Comparison of ENCODE assay signal across 8 cellular contexts in the genomic region with DNA sequence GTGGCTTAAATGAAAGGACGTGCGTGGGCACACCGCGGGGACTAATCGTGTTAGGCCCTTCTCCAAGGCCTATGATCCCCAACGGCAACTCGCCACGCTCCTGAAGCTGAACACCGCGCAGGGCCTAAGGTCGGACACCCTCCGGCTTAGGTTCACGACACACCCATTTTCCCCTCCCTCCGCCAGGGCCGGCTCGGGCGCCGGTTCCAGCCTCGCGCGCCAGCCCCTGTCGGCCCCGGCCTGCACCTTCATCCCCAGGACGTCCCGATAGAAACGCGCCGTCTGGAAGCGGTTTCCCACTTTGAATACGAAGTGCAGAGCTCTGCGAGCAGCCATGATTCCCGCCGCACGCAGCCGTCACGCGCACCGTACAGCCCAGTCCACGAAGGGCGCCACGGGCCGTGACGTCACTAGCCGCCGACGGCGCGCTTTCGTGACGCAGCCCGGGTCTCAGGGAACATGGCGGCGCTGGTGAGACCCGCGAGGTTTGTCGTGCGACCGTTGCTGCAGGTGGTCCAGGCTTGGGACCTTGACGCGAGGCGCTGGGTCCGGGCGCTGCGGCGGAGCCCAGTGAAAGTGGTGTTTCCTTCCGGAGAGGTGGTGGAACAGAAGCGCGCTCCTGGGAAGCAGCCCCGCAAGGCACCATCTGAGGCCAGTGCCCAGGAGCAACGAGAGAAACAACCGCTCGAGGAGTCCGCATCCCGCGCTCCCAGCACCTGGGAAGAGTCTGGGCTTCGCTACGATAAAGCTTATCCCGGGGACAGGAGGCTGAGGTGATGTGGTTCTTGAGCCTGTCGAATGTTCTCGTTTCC. TPM values are rescaled to one million over a fixed set of nuclear protein-coding genes. Genes with fewer than 3 reads are reported as not detected.
DNase-seq lines count a peak whose midpoint lies in the region; ATAC-seq and TF ChIP-seq lines count a peak whose summit lies in the region.

A gene with protein sequence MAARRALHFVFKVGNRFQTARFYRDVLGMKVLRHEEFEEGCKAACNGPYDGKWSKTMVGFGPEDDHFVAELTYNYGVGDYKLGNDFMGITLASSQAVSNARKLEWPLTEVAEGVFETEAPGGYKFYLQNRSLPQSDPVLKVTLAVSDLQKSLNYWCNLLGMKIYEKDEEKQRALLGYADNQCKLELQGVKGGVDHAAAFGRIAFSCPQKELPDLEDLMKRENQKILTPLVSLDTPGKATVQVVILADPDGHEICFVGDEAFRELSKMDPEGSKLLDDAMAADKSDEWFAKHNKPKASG (minus strand): TSS at position 361 of the 812 bp plus-strand sequence. CDS start 25 bp downstream, at position 336.
A gene with protein sequence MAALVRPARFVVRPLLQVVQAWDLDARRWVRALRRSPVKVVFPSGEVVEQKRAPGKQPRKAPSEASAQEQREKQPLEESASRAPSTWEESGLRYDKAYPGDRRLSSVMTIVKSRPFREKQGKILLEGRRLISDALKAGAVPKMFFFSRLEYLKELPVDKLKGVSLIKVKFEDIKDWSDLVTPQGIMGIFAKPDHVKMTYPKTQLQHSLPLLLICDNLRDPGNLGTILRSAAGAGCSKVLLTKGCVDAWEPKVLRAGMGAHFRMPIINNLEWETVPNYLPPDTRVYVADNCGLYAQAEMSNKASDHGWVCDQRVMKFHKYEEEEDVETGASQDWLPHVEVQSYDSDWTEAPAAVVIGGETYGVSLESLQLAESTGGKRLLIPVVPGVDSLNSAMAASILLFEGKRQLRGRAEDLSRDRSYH (plus strand): TSS at position 434 of the 812 bp plus-strand sequence. CDS start 26 bp downstream, at position 460.

- intact Hi-C loops in Right ventricle myocardium superior (cut with DNase I) (no loop called here), tibial artery (cut with DNase I; ENCODE audit: low total_unique reads) (no loop called here)

- no peaks in the 10 kb centered on the region for H3K27me3 ChIP-seq in SU-DHL-6 (ENCODE audit: low read length)
- H3K27me3 ChIP-seq in parathyroid adenoma (ENCODE audit: control insufficient read depth, insufficient read depth, low read length), result no peaks in the 10 kb centered on the region
- H3K27me3 ChIP-seq in tibial artery, result no peaks in the 10 kb centered on the region

- peak within 1 kb of the TSS; percentile 95 for H3K4me3 Mint-ChIP-seq in activated naive CD8-positive, alpha-beta T cell treated with anti-CD3 and anti-CD28 coated beads, Interleukin-2, amount 10 ng/mL, durations not matched to agents 7 days and 5 days

- H3K4me2 ChIP-seq in SU-DHL-6 (ENCODE audit: low read depth, low read length, poor library complexity, severe bottlenecking) (peak within 1 kb of the TSS; percentile 75), parathyroid adenoma (ENCODE audit: low read length) (peak within 1 kb of the TSS; percentile 91)

- peaks cover 8% of the 10 kb centered on the region for H3K36me3 Mint-ChIP-seq in activated naive CD8-positive, alpha-beta T cell treated with anti-CD3 and anti-CD28 coated beads, Interleukin-2, amount 10 ng/mL, durations not matched to agents 7 days and 5 days

- no peaks in the 10 kb centered on the region for H3K9me2 ChIP-seq in SU-DHL-6 (replicated peaks; ENCODE audit: insufficient read depth, low read length)

- H3K79me2 ChIP-seq in SU-DHL-6 (ENCODE audit: insufficient read depth, low read length), result peaks cover 62% of the 10 kb centered on the region
- H3K79me2 ChIP-seq in parathyroid adenoma, result peaks cover 14% of the 10 kb centered on the region

- peak within 1 kb of the TSS; percentile 96 for H3K27ac Mint-ChIP-seq in activated naive CD8-positive, alpha-beta T cell treated with anti-CD3 and anti-CD28 coated beads, Interleukin-2, amount 10 ng/mL, durations not matched to agents 7 days and 5 days

- H3K4me3 ChIP-seq in GM08714 (ENCODE audit: low read length) (peak within 1 kb of the TSS; percentile 99), SU-DHL-6 (ENCODE audit: insufficient read depth, low read length, poor library complexity, severe bottlenecking) (peak within 1 kb of the TSS; percentile 97), parathyroid adenoma (ENCODE audit: low read depth, low read length) (peak within 1 kb of the TSS; percentile 75), tibial artery (peak within 1 kb of the TSS; percentile 81 to 92)

- H3K9me3 Mint-ChIP-seq in activated naive CD8-positive, alpha-beta T cell treated with anti-CD3 and anti-CD28 coated beads, Interleukin-2, amount 10 ng/mL, durations not matched to agents 7 days and 5 days, result no peaks in the 10 kb centered on the region

- H3K4me1 Mint-ChIP-seq in activated naive CD8-positive, alpha-beta T cell treated with anti-CD3 and anti-CD28 coated beads, Interleukin-2, amount 10 ng/mL, durations not matched to agents 7 days and 5 days, result peaks cover 22% of the 10 kb centered on the region

- H3K36me3 ChIP-seq in SU-DHL-6 (ENCODE audit: low read length) (no peaks in the 10 kb centered on the region), parathyroid adenoma (ENCODE audit: control insufficient read depth, insufficient read depth, low read length) (no peaks in the 10 kb centered on the region), tibial artery (peaks cover 13 to 27% (median 16%) of the 10 kb centered on the region in 3 donors)

- POLR2A ChIA-PET in activated naive CD8-positive, alpha-beta T cell treated with anti-CD3 and anti-CD28 coated beads, Interleukin-2, amount 10 ng/mL, durations not matched to agents 7 days and 5 days (lab: Charles Lee), result interaction anchor here (0.7 to 2.2 kb wide), 13 partner anchors 9 to 370 kb away, joined by 3 to 20 read pairs (median 5); a partner anchor contains a TSS

- H2AFZ ChIP-seq in SU-DHL-6 (ENCODE audit: low read depth, low read length, severe bottlenecking) (peak within 1 kb of the TSS; percentile 85), parathyroid adenoma (peak within 1 kb of the TSS; percentile 83)

- H3K27ac ChIP-seq in SU-DHL-6 (ENCODE audit: low read depth, low read length) (peak within 1 kb of the TSS; percentile 42), parathyroid adenoma (peak within 1 kb of the TSS; percentile 53), tibial artery (peak within 1 kb of the TSS; percentile 85 to 88)

- H3K4me1 ChIP-seq in parathyroid adenoma, result peaks cover 6% of the 10 kb centered on the region
- H3K4me1 ChIP-seq in tibial artery, result peaks cover 0 to 25% (median 20%) of the 10 kb centered on the region in 4 donors

- H3K9me3 ChIP-seq in SU-DHL-6 (ENCODE audit: insufficient read depth, low read length), result no peaks in the 10 kb centered on the region
- H3K9me3 ChIP-seq in parathyroid adenoma (ENCODE audit: control insufficient read depth, low read length), result no peaks in the 10 kb centered on the region
- H3K9me3 ChIP-seq in tibial artery, result no peaks in the 10 kb centered on the region

- peak within 1 kb of the TSS; percentile 92 for H3K9ac ChIP-seq in SU-DHL-6 (ENCODE audit: low read length)
- H3K9ac ChIP-seq in parathyroid adenoma, result peak within 1 kb of the TSS; percentile 17

- no peaks in the 10 kb centered on the region for H4K20me1 ChIP-seq in SU-DHL-6 (ENCODE audit: low read depth, low read length)

- H3K27me3 Mint-ChIP-seq in activated naive CD8-positive, alpha-beta T cell treated with anti-CD3 and anti-CD28 coated beads, Interleukin-2, amount 10 ng/mL, durations not matched to agents 7 days and 5 days, result no peaks in the 10 kb centered on the region

- ATAC-seq in HG02571 (IDR thresholded peaks at IDR 0.05; ENCODE audit: unreplicated experiment) (peak; percentile 89), Right ventricle myocardium superior (ENCODE audit: poor library complexity) (peak; percentile 99)
- peak; percentile 97 for ATAC-seq in activated naive CD8-positive, alpha-beta T cell treated with anti-CD3 and anti-CD28 coated beads, Interleukin-2, amount 10 ng/mL, durations not matched to agents 7 days and 5 days (ENCODE audit: low read depth)

- no peaks in the 10 kb centered on the region for H3F3A ChIP-seq in SU-DHL-6 (ENCODE audit: insufficient read depth)

- DNase-seq in NCI-H1048 (lab: John Stamatoyannopoulos, UW) (peak; percentile 60), Right ventricle myocardium superior (peak; percentile 98), tibial artery (peak; percentile 94 to 95)
- peak; percentile 99 for DNase-seq in activated naive CD8-positive, alpha-beta T cell treated with anti-CD3 and anti-CD28 coated beads, Interleukin-2, amount 10 ng/mL, durations not matched to agents 7 days and 5 days

- TF ChIP-seq CTCF in SU-DHL-6 (IDR thresholded peaks at IDR 0.05; ENCODE audit: insufficient read depth, low read length, poor library complexity, severe bottlenecking), result no peak
- TF ChIP-seq CTCF in parathyroid adenoma (IDR thresholded peaks at IDR 0.05), result peak; percentile 22
- peak in 1 of 2 experiments; percentile 46 for TF ChIP-seq CTCF in tibial artery (IDR thresholded peaks at IDR 0.05)

RNA-seq across cellular contexts. Expression of the first gene that starts in this region (rescaled TPM):
- total RNA-seq in activated naive CD8-positive, alpha-beta T cell treated with anti-CD3 and anti-CD28 coated beads, Interleukin-2, amount 10 ng/mL, durations not matched to agents 7 days and 5 days, result 10 to 100 TPM; 57.8 to 64.8 TPM
- total RNA-seq in Right ventricle myocardium superior, result 25.1 TPM

RNA-seq across cellular contexts. Expression of the second gene that starts in this region (rescaled TPM):
- total RNA-seq in activated naive CD8-positive, alpha-beta T cell treated with anti-CD3 and anti-CD28 coated beads, Interleukin-2, amount 10 ng/mL, durations not matched to agents 7 days and 5 days, result 10 to 100 TPM; 18.3 to 21.5 TPM
- total RNA-seq in Right ventricle myocardium superior, result 21.0 TPM

Comparison
In these comparisons a context has a peak if more than half of its experiments do, and no peak if none do; other contexts are left out.
1. Peak in every context shown above with its lines: DNase-seq, ATAC-seq, H3K4me3 ChIP-seq and H3K27ac ChIP-seq.